Comparison of ENCODE assay signal across 1 cellular context in genomic region chr3:173993299-173993698, GRCh38.
TF ChIP-seq lines count a peak whose summit lies in the region.

No MANE protein-coding gene starts in this region.

TF ChIP-seq in WTC11, 78 proteins besides CTCF, POLR2A, EP300 and RAD21 (continued from another document):
- TF ChIP-seq ATF6 (CRISPR knock-in tag; IDR thresholded peaks at IDR 0.05): no peak
- no peak for TF ChIP-seq RELA (CRISPR knock-in tag; IDR thresholded peaks at IDR 0.05; ENCODE audit: borderline replicate concordance)
- no peak for TF ChIP-seq PREB (CRISPR knock-in tag; IDR thresholded peaks at IDR 0.05; ENCODE audit: borderline replicate concordance)
- no peak for TF ChIP-seq FOXJ3 (CRISPR knock-in tag; IDR thresholded peaks at IDR 0.05; ENCODE audit: borderline replicate concordance)
- TF ChIP-seq HMGXB4 (CRISPR knock-in tag; IDR thresholded peaks at IDR 0.05): no peak
- TF ChIP-seq ZNF219 (CRISPR knock-in tag; IDR thresholded peaks at IDR 0.05; ENCODE audit: borderline replicate concordance): no peak
- TF ChIP-seq ATF1 (CRISPR knock-in tag; IDR thresholded peaks at IDR 0.05): no peak
- TF ChIP-seq GTF2I (CRISPR knock-in tag; conservative IDR thresholded peaks at IDR 0.05): no peak
- TF ChIP-seq HMGA2 (CRISPR knock-in tag; IDR thresholded peaks at IDR 0.05): no peak
- no peak for TF ChIP-seq NR3C1 (CRISPR knock-in tag; conservative IDR thresholded peaks at IDR 0.05; ENCODE audit: low read depth)
- no peak for TF ChIP-seq ZNF396 (CRISPR knock-in tag; IDR thresholded peaks at IDR 0.05; ENCODE audit: borderline replicate concordance)
- no peak for TF ChIP-seq ZNF263 (CRISPR knock-in tag; IDR thresholded peaks at IDR 0.05; ENCODE audit: low read depth)
- no peak for TF ChIP-seq FOXP1 (CRISPR knock-in tag; IDR thresholded peaks at IDR 0.05; ENCODE audit: borderline replicate concordance)
